13 cellular contexts compared by ENCODE assay signal in the genomic region with DNA sequence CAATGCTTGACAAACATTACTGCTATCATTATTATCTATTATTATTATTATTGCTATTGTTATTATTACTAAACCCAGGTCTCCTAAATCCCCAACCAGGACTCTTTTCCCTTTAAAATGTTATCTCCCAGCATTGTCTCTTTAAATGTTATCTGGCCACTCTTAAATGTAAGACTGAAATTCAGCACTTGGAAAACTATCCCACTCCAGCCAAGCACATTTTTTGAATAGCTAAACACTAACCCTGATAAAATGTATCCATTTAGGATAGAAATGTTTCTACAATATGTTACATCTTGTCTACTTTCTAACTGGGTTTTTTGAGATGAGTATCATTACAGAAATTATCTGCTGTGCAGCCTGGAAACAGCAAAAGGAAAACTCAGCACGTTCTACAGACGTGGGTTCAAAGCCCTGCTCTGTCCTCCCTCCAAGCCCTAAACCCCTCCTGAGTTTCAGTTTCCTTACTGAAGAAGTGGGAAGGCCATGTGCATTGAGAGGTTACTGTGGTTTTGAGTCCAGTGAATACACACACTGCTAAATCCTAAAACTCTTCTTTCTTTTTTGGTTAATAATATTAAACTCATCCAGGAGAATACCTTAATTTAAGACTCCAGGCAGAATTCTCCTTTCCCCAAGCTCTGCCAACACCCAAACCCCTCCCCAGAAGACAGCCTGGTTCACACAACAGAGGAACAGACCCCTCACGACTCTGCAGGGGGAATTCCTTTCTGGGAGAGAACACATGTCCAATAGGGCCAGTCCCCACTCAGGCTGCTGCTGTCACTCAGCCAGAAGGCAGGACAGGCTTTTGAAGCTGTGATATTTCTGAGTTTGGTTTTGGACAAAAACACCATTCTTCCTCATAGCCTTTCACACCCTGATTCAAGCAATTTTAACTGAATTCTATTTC. TPM values are rescaled to one million over a fixed set of nuclear protein-coding genes. Genes with fewer than 3 reads are reported as not detected.
DNase-seq lines count a peak whose midpoint lies in the region; ATAC-seq, FAIRE-seq and TF ChIP-seq lines count a peak whose summit lies in the region.
"Had no signal": no experiment of that assay in that cellular context is flagged by ENCODE, and none has a peak within 500 bp of the region (broad histone marks: within the 10 kb centered on the region; RNA-seq: fewer than 3 reads in every experiment).

No MANE protein-coding gene starts in this region.

- H2AK5ac ChIP-seq in neuronal stem cell (ENCODE audit: low read depth, low read length), result no peak overlapping the region

- H3K4ac ChIP-seq in neuronal stem cell (ENCODE audit: low read length), result no peak overlapping the region

- no CpG with 5 or more reads among the region's 3 CpGs for WGBS in neuronal stem cell (ENCODE audit: extremely low coverage in 2 of 2, insufficient read length in 2 of 2, insufficient replicate concordance in 1 of 2), 2 donors
- WGBS in upper lobe of left lung, 2 donors, result 33 to 44% methylated on average over 3 of the region's 3 CpGs

- H3K27ac ChIP-seq in OCI-LY3 (ENCODE audit: low read length) (no peak overlapping the region), fibroblast of lung (ENCODE audit: insufficient read depth, low read length) (no peak overlapping the region), neuronal stem cell (replicated peaks; ENCODE audit: low read length) (no peak overlapping the region), upper lobe of left lung (peak overlapping the region in 2 of 4 donors; percentile 21 to 42)

- H3K14ac ChIP-seq in neuronal stem cell (ENCODE audit: low read length), result no peak overlapping the region

- TF ChIP-seq CTCF in OCI-LY3 (IDR thresholded peaks at IDR 0.05; ENCODE audit: low read depth, low read length) (no peak), fibroblast of lung (conservative IDR thresholded peaks at IDR 0.05 in 1 of 2, IDR thresholded peaks at IDR 0.05 in 1 of 2; ENCODE audit: low read depth in 1 of 2, low read length in 2 of 2) (no peak), upper lobe of left lung (IDR thresholded peaks at IDR 0.05) (no peak)

- H3K79me1 ChIP-seq in neuronal stem cell (ENCODE audit: low read depth, low read length), result no peaks in the 10 kb centered on the region

- H2BK5ac ChIP-seq in neuronal stem cell (ENCODE audit: low read length), result no peak overlapping the region

- H3K36me3 ChIP-seq in OCI-LY3 (replicated peaks; ENCODE audit: low read depth, low read length) (no peaks in the 10 kb centered on the region), fibroblast of lung (ENCODE audit: control insufficient read depth, insufficient read depth, low read length) (no peaks in the 10 kb centered on the region), neuronal stem cell (replicated peaks in 1 of 2; ENCODE audit: control insufficient read depth in 2 of 2, insufficient read depth in 2 of 2, low read length in 2 of 2) (no peaks in the 10 kb centered on the region), upper lobe of left lung (no peaks in the 10 kb centered on the region)

- TF ChIP-seq EP300 in upper lobe of left lung (IDR thresholded peaks at IDR 0.05), result no peak

- H4K91ac ChIP-seq in neuronal stem cell (ENCODE audit: low read depth, low read length, poor library complexity), result no peak overlapping the region

- DNase-seq in GM12891 (ENCODE audit: insufficient read length, low spot score), result no peak
- DNase-seq in fibroblast of lung (ENCODE audit: low read depth in 2 of 2), result peak; percentile 12 to 72
- no peak for DNase-seq in neuronal stem cell (ENCODE audit: low spot score)
- no peak for DNase-seq in upper lobe of left lung
- no peak for DNase-seq in NCI-H2196 (lab: John Stamatoyannopoulos, UW; ENCODE audit: unreplicated experiment)
- DNase-seq: activated CD8-positive, alpha-beta memory T cell treated with anti-CD3 and anti-CD28 coated beads for 24 hours; Caco-2; naive thymus-derived CD4-positive, alpha-beta T cell; NCI-H1417; stimulated activated CD8-positive, alpha-beta memory T cell treated with anti-CD3 and anti-CD28 coated beads, Interleukin-4, amount 100 ng/mL, for 48 hours; T-helper 17 cell had no signal

- H3K4me2 ChIP-seq in OCI-LY3 (ENCODE audit: low read length) (peak overlapping the region; percentile 14), fibroblast of lung (ENCODE audit: extremely low read depth, insufficient read depth, low read length) (no peak overlapping the region), neuronal stem cell (ENCODE audit: insufficient read depth, low read length, poor library complexity, severe bottlenecking) (no peak overlapping the region)

- ATAC-seq in upper lobe of left lung (ENCODE audit: low FRiP score in 2 of 2), result no peak
- no peak for ATAC-seq in activated CD4-positive, CD25-positive, alpha-beta regulatory T cell treated with anti-CD3 and anti-CD28 coated beads, Interleukin-2, amount 50 U/mL, for 24 hours
- ATAC-seq: naive thymus-derived CD4-positive, alpha-beta T cell; T-helper 17 cell had no signal

- H3K27me3 ChIP-seq in OCI-LY3 (ENCODE audit: low read depth, low read length), result no peaks in the 10 kb centered on the region
- no peaks in the 10 kb centered on the region for H3K27me3 ChIP-seq in fibroblast of lung (ENCODE audit: control insufficient read depth, insufficient read depth, low read length)
- no peaks in the 10 kb centered on the region for H3K27me3 ChIP-seq in neuronal stem cell (ENCODE audit: control insufficient read depth in 3 of 3, insufficient read depth in 3 of 3, low read depth in 1 of 3, low read length in 3 of 3)
- H3K27me3 ChIP-seq in upper lobe of left lung, result no peaks in the 10 kb centered on the region

- H3K4me1 ChIP-seq in OCI-LY3 (ENCODE audit: low read length) (peaks cover 32% of the 10 kb centered on the region), fibroblast of lung (ENCODE audit: control insufficient read depth, extremely low read depth, insufficient read depth, low read length) (no peaks in the 10 kb centered on the region), neuronal stem cell (ENCODE audit: control insufficient read depth in 2 of 2, insufficient read depth in 1 of 2, low read depth in 1 of 2, low read length in 2 of 2) (peaks cover 4 to 23% of the 10 kb centered on the region in 2 donors), upper lobe of left lung (peaks cover 16 to 27% (median 19%) of the 10 kb centered on the region in 4 donors)

- H3K23ac ChIP-seq in neuronal stem cell (ENCODE audit: low read depth, low read length, poor library complexity), result no peak overlapping the region

- no peak overlapping the region for H2BK12ac ChIP-seq in neuronal stem cell (ENCODE audit: low read length)

- H3K18ac ChIP-seq in neuronal stem cell (ENCODE audit: low read length), result no peak overlapping the region

- TF ChIP-seq POLR2A in GM12891 (IDR thresholded peaks at IDR 0.05; ENCODE audit: low read depth, low read length) (no peak), upper lobe of left lung (IDR thresholded peaks at IDR 0.05) (no peak)

- no peaks in the 10 kb centered on the region for H3K79me2 ChIP-seq in OCI-LY3 (ENCODE audit: low read length)
- no peaks in the 10 kb centered on the region for H3K79me2 ChIP-seq in fibroblast of lung (ENCODE audit: control insufficient read depth, insufficient read depth, low read length)

- no peak overlapping the region for H4K8ac ChIP-seq in neuronal stem cell (ENCODE audit: low read depth, low read length)

- H3K9ac ChIP-seq in OCI-LY3 (ENCODE audit: low read length), result no peak overlapping the region
- H3K9ac ChIP-seq in fibroblast of lung (ENCODE audit: insufficient read depth, low read length), result no peak overlapping the region
- no peak overlapping the region for H3K9ac ChIP-seq in neuronal stem cell (ENCODE audit: low read depth, low read length, poor library complexity)

- FAIRE-seq in GM12891 (lab: Jason Lieb, UNC), result peak; percentile 72

- H2BK120ac ChIP-seq in neuronal stem cell (ENCODE audit: low read depth, low read length), result no peak overlapping the region

- H3K9me3 ChIP-seq in OCI-LY3 (ENCODE audit: insufficient read depth, low read length), result no peaks in the 10 kb centered on the region
- H3K9me3 ChIP-seq in fibroblast of lung (ENCODE audit: control insufficient read depth, insufficient read depth, low read depth, low read length), result no peaks in the 10 kb centered on the region
- no peaks in the 10 kb centered on the region for H3K9me3 ChIP-seq in neuronal stem cell (replicated peaks in 1 of 2; ENCODE audit: control insufficient read depth in 2 of 2, insufficient read depth in 1 of 2, low read depth in 1 of 2, low read length in 2 of 2)
- H3K9me3 ChIP-seq in upper lobe of left lung, result no peaks in the 10 kb centered on the region
- H3K9me3 ChIP-seq: Caco-2 had no signal

- no peak overlapping the region for H2BK15ac ChIP-seq in neuronal stem cell (ENCODE audit: low read length)

- H3K4me3 ChIP-seq in OCI-LY3 (ENCODE audit: low read length) (no peak overlapping the region), fibroblast of lung (replicated peaks in 1 of 4; ENCODE audit: control extremely low read depth in 1 of 4, insufficient read depth in 1 of 4, low read depth in 3 of 4, low read length in 4 of 4) (no peak overlapping the region), neuronal stem cell (ENCODE audit: low read length in 2 of 2) (no peak overlapping the region), upper lobe of left lung (no peak overlapping the region)

- H2AFZ ChIP-seq in OCI-LY3 (ENCODE audit: low read depth, low read length), result no peak overlapping the region
- H2AFZ ChIP-seq in fibroblast of lung (ENCODE audit: low read length), result peak overlapping the region; percentile 12
- peak overlapping the region; percentile 72 for H2AFZ ChIP-seq in neuronal stem cell (ENCODE audit: low read length)

- no peaks in the 10 kb centered on the region; the same call in 1 of the 2 replicates for H4K20me1 ChIP-seq in OCI-LY3 (ENCODE audit: insufficient read depth, low read length)
- no peaks in the 10 kb centered on the region for H4K20me1 ChIP-seq in fibroblast of lung (ENCODE audit: control insufficient read depth, extremely low read depth, insufficient read depth, low read length)

TF ChIP-seq in GM12891, 5 proteins besides CTCF, POLR2A, EP300 and RAD21:
- TF ChIP-seq POLR2AphosphoS5 (IDR thresholded peaks at IDR 0.05; ENCODE audit: low read depth, low read length), result no peak
- TF ChIP-seq SPI1 (IDR thresholded peaks at IDR 0.05; ENCODE audit: low read depth, low read length), result 0 out of 2 replicates have a peak, but pooled peaks have one; percentile 9

RNA-seq across cellular contexts. Expression of a gene that starts 41.9 kb away (rescaled TPM):
- 6.9 TPM for polyA plus RNA-seq in GM12891 (2012; ENCODE audit: low read depth, missing spikeins)
- total RNA-seq in fibroblast of lung, result 0.51 and 0.83 TPM in 2 replicates
- 2.1 and 3.2 TPM in 2 replicates for polyA plus RNA-seq in fibroblast of lung
- polyA plus RNA-seq in fibroblast of lung (2012), result 1.1 and 2.9 TPM in 2 replicates
- 3.1 and 5.3 TPM in 2 replicates for polyA minus RNA-seq in fibroblast of lung (ENCODE audit: low replicate concordance)
- polyA plus RNA-seq in neuronal stem cell (2013, experiment 1 of 2), result 1.8 TPM
- 1.8 TPM for polyA plus RNA-seq in neuronal stem cell (2013, experiment 2 of 2)
- 10 to 100 TPM in 5 of 6 donors, 1 to 10 TPM in 1; 9.7 to 23.0 (median 11.6) TPM for total RNA-seq in upper lobe of left lung

Comparison
In these comparisons a context has a peak if more than half of its experiments do, and no peak if none do; other contexts are left out.
1. DNase-seq: peak in fibroblast of lung (2 of 2); none in GM12891 (single experiment), neuronal stem cell (single experiment), upper lobe of left lung (0 of 2) and NCI-H2196 (single experiment).